ENCODE assay signal across 1 cellular context in genomic region chr5:172692981-172693380, GRCh38.
TF ChIP-seq lines count a peak whose summit lies in the region.

No MANE protein-coding gene starts in this region.

TF ChIP-seq in WTC11, 78 proteins besides CTCF, POLR2A, EP300 and RAD21 (continued from another document):
- TF ChIP-seq ZNF281 (CRISPR knock-in tag; IDR thresholded peaks at IDR 0.05) (no peak), CREM (CRISPR knock-in tag; IDR thresholded peaks at IDR 0.05) (no peak), ZNF416 (CRISPR knock-in tag; IDR thresholded peaks at IDR 0.05) (no peak), TEAD1 (CRISPR knock-in tag; IDR thresholded peaks at IDR 0.05) (no peak)
- TF ChIP-seq, protein P1, sequence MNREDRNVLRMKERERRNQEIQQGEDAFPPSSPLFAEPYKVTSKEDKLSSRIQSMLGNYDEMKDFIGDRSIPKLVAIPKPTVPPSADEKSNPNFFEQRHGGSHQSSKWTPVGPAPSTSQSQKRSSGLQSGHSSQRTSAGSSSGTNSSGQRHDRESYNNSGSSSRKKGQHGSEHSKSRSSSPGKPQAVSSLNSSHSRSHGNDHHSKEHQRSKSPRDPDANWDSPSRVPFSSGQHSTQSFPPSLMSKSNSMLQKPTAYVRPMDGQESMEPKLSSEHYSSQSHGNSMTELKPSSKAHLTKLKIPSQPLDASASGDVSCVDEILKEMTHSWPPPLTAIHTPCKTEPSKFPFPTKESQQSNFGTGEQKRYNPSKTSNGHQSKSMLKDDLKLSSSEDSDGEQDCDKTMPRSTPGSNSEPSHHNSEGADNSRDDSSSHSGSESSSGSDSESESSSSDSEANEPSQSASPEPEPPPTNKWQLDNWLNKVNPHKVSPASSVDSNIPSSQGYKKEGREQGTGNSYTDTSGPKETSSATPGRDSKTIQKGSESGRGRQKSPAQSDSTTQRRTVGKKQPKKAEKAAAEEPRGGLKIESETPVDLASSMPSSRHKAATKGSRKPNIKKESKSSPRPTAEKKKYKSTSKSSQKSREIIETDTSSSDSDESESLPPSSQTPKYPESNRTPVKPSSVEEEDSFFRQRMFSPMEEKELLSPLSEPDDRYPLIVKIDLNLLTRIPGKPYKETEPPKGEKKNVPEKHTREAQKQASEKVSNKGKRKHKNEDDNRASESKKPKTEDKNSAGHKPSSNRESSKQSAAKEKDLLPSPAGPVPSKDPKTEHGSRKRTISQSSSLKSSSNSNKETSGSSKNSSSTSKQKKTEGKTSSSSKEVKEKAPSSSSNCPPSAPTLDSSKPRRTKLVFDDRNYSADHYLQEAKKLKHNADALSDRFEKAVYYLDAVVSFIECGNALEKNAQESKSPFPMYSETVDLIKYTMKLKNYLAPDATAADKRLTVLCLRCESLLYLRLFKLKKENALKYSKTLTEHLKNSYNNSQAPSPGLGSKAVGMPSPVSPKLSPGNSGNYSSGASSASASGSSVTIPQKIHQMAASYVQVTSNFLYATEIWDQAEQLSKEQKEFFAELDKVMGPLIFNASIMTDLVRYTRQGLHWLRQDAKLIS (CRISPR knock-in tag; IDR thresholded peaks at IDR 0.05; ENCODE audit: borderline replicate concordance): no peak
- TF ChIP-seq, protein P2, sequence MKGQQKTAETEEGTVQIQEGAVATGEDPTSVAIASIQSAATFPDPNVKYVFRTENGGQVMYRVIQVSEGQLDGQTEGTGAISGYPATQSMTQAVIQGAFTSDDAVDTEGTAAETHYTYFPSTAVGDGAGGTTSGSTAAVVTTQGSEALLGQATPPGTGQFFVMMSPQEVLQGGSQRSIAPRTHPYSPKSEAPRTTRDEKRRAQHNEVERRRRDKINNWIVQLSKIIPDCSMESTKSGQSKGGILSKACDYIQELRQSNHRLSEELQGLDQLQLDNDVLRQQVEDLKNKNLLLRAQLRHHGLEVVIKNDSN (CRISPR knock-in tag; IDR thresholded peaks at IDR 0.05): no peak
- TF ChIP-seq, protein P3, sequence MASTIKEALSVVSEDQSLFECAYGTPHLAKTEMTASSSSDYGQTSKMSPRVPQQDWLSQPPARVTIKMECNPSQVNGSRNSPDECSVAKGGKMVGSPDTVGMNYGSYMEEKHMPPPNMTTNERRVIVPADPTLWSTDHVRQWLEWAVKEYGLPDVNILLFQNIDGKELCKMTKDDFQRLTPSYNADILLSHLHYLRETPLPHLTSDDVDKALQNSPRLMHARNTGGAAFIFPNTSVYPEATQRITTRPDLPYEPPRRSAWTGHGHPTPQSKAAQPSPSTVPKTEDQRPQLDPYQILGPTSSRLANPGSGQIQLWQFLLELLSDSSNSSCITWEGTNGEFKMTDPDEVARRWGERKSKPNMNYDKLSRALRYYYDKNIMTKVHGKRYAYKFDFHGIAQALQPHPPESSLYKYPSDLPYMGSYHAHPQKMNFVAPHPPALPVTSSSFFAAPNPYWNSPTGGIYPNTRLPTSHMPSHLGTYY (CRISPR knock-in tag; IDR thresholded peaks at IDR 0.05): no peak
TF ChIP-seq in WTC11: peak in this region for 0.
